ENCODE assay signal across 11 cellular contexts in genomic region chr22:30291334-30291892, GRCh38. TPM values are rescaled to one million over a fixed set of nuclear protein-coding genes. Genes with fewer than 3 reads are reported as not detected.
DNase-seq lines count a peak whose midpoint lies in the region; ATAC-seq and TF ChIP-seq lines count a peak whose summit lies in the region.
"Had no signal": no experiment of that assay in that cellular context is flagged by ENCODE, and none has a peak within 500 bp of the region (broad histone marks: within the 10 kb centered on the region; RNA-seq: fewer than 3 reads in every experiment).

No MANE protein-coding gene starts in this region.

- ATAC-seq in T-helper 17 cell = no peak
- no peak for ATAC-seq in left lung
- no peak for ATAC-seq in GM18517 (IDR thresholded peaks at IDR 0.05; ENCODE audit: unreplicated experiment)
- ATAC-seq: activated T-cell treated with anti-CD3 and anti-CD28 coated beads, Interleukin-2, amount 50 U/mL, for 4 hours had no signal

- CTCF ChIA-PET in Calu3 (lab: Charles Lee) = no interaction called here

- H3K27me3 ChIP-seq in left lung (no peaks in the 10 kb centered on the region), spleen (replicated peaks in 1 of 7) (no peaks in the 10 kb centered on the region)

- no peak for TF ChIP-seq CTCF in Calu3 (IDR thresholded peaks at IDR 0.05; ENCODE audit: unreplicated experiment)
- no peak for TF ChIP-seq CTCF in left lung (IDR thresholded peaks at IDR 0.05)
- TF ChIP-seq CTCF in spleen (IDR thresholded peaks at IDR 0.05 in 8 of 11, conservative IDR thresholded peaks at IDR 0.05 in 3 of 11) = no peak

- H3K4me1 Mint-ChIP-seq in Calu3 (ENCODE audit: low read depth, unreplicated experiment) (peaks cover 10% of the 10 kb centered on the region), T-helper 17 cell (peaks cover 30% of the 10 kb centered on the region)

- H3K4me3 Mint-ChIP-seq in Calu3 (ENCODE audit: low read depth, unreplicated experiment) = no peak overlapping the region
- no peak overlapping the region for H3K4me3 Mint-ChIP-seq in T-helper 17 cell
- H3K4me3 Mint-ChIP-seq: activated T-cell treated with anti-CD3 and anti-CD28 coated beads, Interleukin-2, amount 50 U/mL, for 4 hours had no signal

- BruUV-seq in Calu3 (replicated peaks; lab: Mats Ljungman, UMichigan) = no TSS peak

- H3K36me3 ChIP-seq in left lung (peaks cover 0 to 52% of the 10 kb centered on the region in 2 donors), spleen (peaks cover 0 to 56% (median 41%) of the 10 kb centered on the region in 6 donors)

- H3K4me3 ChIP-seq in left lung (no peak overlapping the region), spleen (no peak overlapping the region)

- DNase-seq in Calu3 (no peak), T-helper 17 cell (no peak), left lung (peak in 1 of 2 donors; percentile 34), spleen (no peak), ureter (ENCODE audit: low spot score) (no peak), COR-L47 (lab: John Stamatoyannopoulos, UW) (no peak), GM03348 (ENCODE audit: low spot score) (no peak)
- DNase-seq: activated T-cell treated with anti-CD3 and anti-CD28 coated beads, Interleukin-2, amount 50 U/mL, for 4 hours; stimulated activated CD4-positive, alpha-beta T cell treated with anti-CD3 and anti-CD28 coated beads, Interleukin-4, amount 100 ng/mL, for 24 hours had no signal

- peak overlapping the region; percentile 68 for H3K27ac Mint-ChIP-seq in Calu3 (ENCODE audit: unreplicated experiment)
- peak overlapping the region; percentile 51 for H3K27ac Mint-ChIP-seq in T-helper 17 cell

- WGBS in spleen, 5 donors = 75 to 84% (median 78%) methylated on average over 3 to 9 of the region's 9 CpGs

- H3K9me3 ChIP-seq in T-helper 17 cell (ENCODE audit: control insufficient read depth, low read length, poor library complexity, severe bottlenecking) (no peaks in the 10 kb centered on the region), left lung (no peaks in the 10 kb centered on the region), spleen (no peaks in the 10 kb centered on the region)

- TF ChIP-seq POLR2A in spleen (IDR thresholded peaks at IDR 0.05) = no peak

- peak overlapping the region; percentile 87 to 88 for H3K27ac ChIP-seq in left lung
- peak overlapping the region; percentile 51 to 95 (median 90) for H3K27ac ChIP-seq in spleen

- H3K27me3 Mint-ChIP-seq in Calu3 (ENCODE audit: unreplicated experiment) = no peaks in the 10 kb centered on the region
- H3K27me3 Mint-ChIP-seq in T-helper 17 cell = no peaks in the 10 kb centered on the region

- peaks cover 59% of the 10 kb centered on the region for H3K36me3 Mint-ChIP-seq in Calu3 (ENCODE audit: insufficient read depth, unreplicated experiment)
- peaks cover 4% of the 10 kb centered on the region for H3K36me3 Mint-ChIP-seq in T-helper 17 cell (ENCODE audit: low read depth)

- H3K4me1 ChIP-seq in left lung = peaks cover 31 to 57% of the 10 kb centered on the region in 2 donors
- peaks cover 29 to 85% (median 60%) of the 10 kb centered on the region in 6 donors for H3K4me1 ChIP-seq in spleen

- intact Hi-C loops in Calu3 (cut with micrococcal nuclease; ENCODE audit: unreplicated experiment) (no loop called here), left lung (cut with DNase I) (no loop called here), spleen (cut with DNase I; ENCODE audit: low total_unique reads) (no loop called here)

- no peaks in the 10 kb centered on the region for H3K9me3 Mint-ChIP-seq in Calu3 (ENCODE audit: low read depth, unreplicated experiment)
- H3K9me3 Mint-ChIP-seq: activated T-cell treated with anti-CD3 and anti-CD28 coated beads, Interleukin-2, amount 50 U/mL, for 4 hours had no signal

RNA-seq across cellular contexts. Expression of gene CASTOR1, which starts 2.1 kb away (rescaled TPM):
- total RNA-seq in Calu3 (2022) (12.0 and 14.2 TPM in 2 replicates), T-helper 17 cell (10 to 100 TPM; 10.6 to 12.4 TPM), left lung (10 to 100 TPM; 12.4 to 12.8 TPM), spleen (10 to 100 TPM in 5 of 7 donors, 1 to 10 TPM in 2; 7.4 to 18.9 (median 14.6) TPM), ureter (17.5 TPM)
- 10 to 100 TPM in 2 of 3 donors, 1 to 10 TPM in 1; 5.6 to 12.8 (median 12.0) TPM for polyA plus RNA-seq in spleen

RNA-seq across cellular contexts. Expression of gene OSM, which starts 24.8 kb away (rescaled TPM):
- not detected in 2 replicates for total RNA-seq in Calu3 (2022)
- 10 to 100 TPM; 29.1 to 35.2 TPM for total RNA-seq in T-helper 17 cell
- 1 to 10 TPM; 4.8 to 6.3 TPM for total RNA-seq in left lung
- 10 to 100 TPM in 2 of 7 donors, 1 to 10 TPM in 5; 2.1 to 16.8 (median 4.5) TPM for total RNA-seq in spleen
- polyA plus RNA-seq in spleen = 1 to 10 TPM; 1.2 to 2.1 (median 1.7) TPM
- 0.36 TPM for total RNA-seq in ureter
- total RNA-seq: G401 had no signal

RNA-seq across cellular contexts. Expression of gene TBC1D10A, which starts 35.3 kb away (rescaled TPM):
- total RNA-seq in Calu3 (2022) (24.5 and 24.8 TPM in 2 replicates), T-helper 17 cell (10 to 100 TPM; 46.9 to 63.1 TPM), left lung (10 to 100 TPM; 21.7 to 25.4 TPM), spleen (10 to 100 TPM; 26.8 to 46.4 (median 34.3) TPM), ureter (40.0 TPM)
- polyA plus RNA-seq in spleen = 10 to 100 TPM; 21.1 to 37.4 (median 22.1) TPM

RNA-seq across cellular contexts. Expression of gene LIF, which starts 44.9 kb away (rescaled TPM):
- total RNA-seq in Calu3 (2022) = 202 and 260 TPM in 2 replicates
- 1 to 10 TPM; 1.8 to 5.3 TPM for total RNA-seq in T-helper 17 cell
- total RNA-seq in left lung = 10 to 100 TPM in 1 of 2 donors, 1 to 10 TPM in 1; 8.1 to 10.7 TPM
- total RNA-seq in spleen = 1 to 10 TPM in 3 of 7 donors, under 1 TPM in 2, not detected in 2; 0.32 to 3.2 (median 2.3) TPM
- under 1 TPM; 0.21 to 0.77 (median 0.24) TPM for polyA plus RNA-seq in spleen
- total RNA-seq in ureter = 2.1 TPM
